1 cellular context compared by ENCODE assay signal in the genomic region with DNA sequence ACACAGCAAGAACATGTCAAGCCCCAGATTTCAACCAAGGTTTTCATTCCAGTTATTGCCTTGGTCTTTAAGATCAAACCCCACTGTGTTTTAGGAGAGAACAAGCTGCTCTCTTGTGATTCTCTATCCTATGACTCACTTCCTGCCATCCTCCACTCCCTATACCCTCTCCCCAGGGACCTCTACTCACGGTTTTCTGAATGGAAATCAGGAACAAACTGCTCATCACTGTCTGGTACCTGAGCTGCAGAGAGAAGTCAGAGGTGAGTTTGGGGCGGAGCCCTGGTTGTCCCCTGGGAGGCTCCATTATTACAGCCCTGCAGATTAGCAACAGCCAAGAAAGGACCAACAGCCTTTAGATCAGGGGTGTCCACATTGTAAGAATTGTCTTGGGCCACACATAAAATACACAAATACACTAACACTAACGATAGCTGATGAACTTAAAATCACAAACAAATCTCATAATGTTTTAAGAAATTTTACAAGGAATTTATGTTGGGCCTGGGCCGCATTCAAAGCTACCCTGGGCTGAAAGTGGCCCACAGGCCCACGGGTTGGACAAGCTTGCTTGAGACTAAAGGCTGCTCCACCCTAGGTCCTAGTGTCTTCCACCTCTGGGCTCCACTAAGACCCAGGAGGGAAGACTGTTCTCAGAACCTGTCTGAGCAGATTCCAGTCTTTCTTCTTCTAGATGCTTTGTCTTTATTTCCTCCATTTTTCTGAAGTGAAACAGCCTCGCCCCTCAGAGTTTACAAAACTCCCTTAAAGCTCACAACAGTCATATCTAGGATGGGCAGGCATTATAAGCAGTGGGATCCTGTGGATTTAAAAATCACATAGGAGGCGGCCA.
A peak's percentile ranks its signal among the peaks of the same experiment; 100 is the strongest.
TF ChIP-seq lines count a peak whose summit lies in the region.

No MANE protein-coding gene starts in this region.

TF ChIP-seq in HEK293, 187 proteins besides CTCF, POLR2A, EP300 and RAD21 (continued from another document and continues in another):
- TF ChIP-seq, protein P1, sequence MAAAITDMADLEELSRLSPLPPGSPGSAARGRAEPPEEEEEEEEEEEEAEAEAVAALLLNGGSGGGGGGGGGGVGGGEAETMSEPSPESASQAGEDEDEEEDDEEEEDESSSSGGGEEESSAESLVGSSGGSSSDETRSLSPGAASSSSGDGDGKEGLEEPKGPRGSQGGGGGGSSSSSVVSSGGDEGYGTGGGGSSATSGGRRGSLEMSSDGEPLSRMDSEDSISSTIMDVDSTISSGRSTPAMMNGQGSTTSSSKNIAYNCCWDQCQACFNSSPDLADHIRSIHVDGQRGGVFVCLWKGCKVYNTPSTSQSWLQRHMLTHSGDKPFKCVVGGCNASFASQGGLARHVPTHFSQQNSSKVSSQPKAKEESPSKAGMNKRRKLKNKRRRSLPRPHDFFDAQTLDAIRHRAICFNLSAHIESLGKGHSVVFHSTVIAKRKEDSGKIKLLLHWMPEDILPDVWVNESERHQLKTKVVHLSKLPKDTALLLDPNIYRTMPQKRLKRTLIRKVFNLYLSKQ (tag by site-specific recombination; IDR thresholded peaks at IDR 0.05; ENCODE audit: borderline replicate concordance), result no peak
- TF ChIP-seq SP7 (tag by site-specific recombination; IDR thresholded peaks at IDR 0.05) (peak; percentile 75), ZNF629 (tag by site-specific recombination; IDR thresholded peaks at IDR 0.05) (peak; percentile 45), ZNF248 (tag by site-specific recombination; IDR thresholded peaks at IDR 0.05) (no peak), ZNF169 (tag by site-specific recombination; IDR thresholded peaks at IDR 0.05) (no peak), ZNF366 (tag by site-specific recombination; conservative IDR thresholded peaks at IDR 0.05) (peak; percentile 66; the same call in 1 of the 2 replicates), ZNF473 (tag by site-specific recombination; IDR thresholded peaks at IDR 0.05) (no peak), ZFP41 (tag by site-specific recombination; IDR thresholded peaks at IDR 0.05; ENCODE audit: borderline replicate concordance) (no peak), ZEB2 (tag by site-specific recombination; IDR thresholded peaks at IDR 0.05) (peak; percentile 65), ZNF747 (tag by site-specific recombination; IDR thresholded peaks at IDR 0.05) (no peak), ZNF10 (tag by site-specific recombination; IDR thresholded peaks at IDR 0.05) (no peak), ZNF292 (tag by site-specific recombination; IDR thresholded peaks at IDR 0.05; ENCODE audit: borderline replicate concordance, low read depth) (no peak), TCF7L2 (IDR thresholded peaks at IDR 0.05; ENCODE audit: borderline replicate concordance, low read depth, low read length) (no peak), ZNF521 (tag by site-specific recombination; IDR thresholded peaks at IDR 0.05) (no peak), ZNF768 (tag by site-specific recombination; IDR thresholded peaks at IDR 0.05) (no peak), ZNF335 (tag by site-specific recombination; conservative IDR thresholded peaks at IDR 0.05) (peak; percentile 25; the same call in 1 of the 2 replicates), ZNF391 (tag by site-specific recombination; IDR thresholded peaks at IDR 0.05; ENCODE audit: borderline replicate concordance, low read depth) (no peak), ZSCAN16 (tag by site-specific recombination; IDR thresholded peaks at IDR 0.05) (no peak), GLIS1 (tag by site-specific recombination; IDR thresholded peaks at IDR 0.05) (0 out of 2 replicates have a peak, but pooled peaks have one; percentile 4), HOXA7 (CRISPR knock-in tag; IDR thresholded peaks at IDR 0.05; ENCODE audit: borderline replicate concordance) (no peak), ZNF585B (tag by site-specific recombination; IDR thresholded peaks at IDR 0.05) (no peak), FEZF1 (tag by site-specific recombination; IDR thresholded peaks at IDR 0.05) (peak; percentile 84), ZNF792 (tag by site-specific recombination; IDR thresholded peaks at IDR 0.05) (no peak), ZNF596 (tag by site-specific recombination; IDR thresholded peaks at IDR 0.05) (no peak), ZFP69B (tag by site-specific recombination; IDR thresholded peaks at IDR 0.05) (no peak), ZNF394 (tag by site-specific recombination; IDR thresholded peaks at IDR 0.05; ENCODE audit: borderline replicate concordance) (peak; percentile 70; the same call in 1 of the 2 replicates), ZNF211 (tag by site-specific recombination; IDR thresholded peaks at IDR 0.05; ENCODE audit: low read depth) (no peak), ZNF19 (tag by site-specific recombination; IDR thresholded peaks at IDR 0.05; ENCODE audit: low read depth) (no peak), PRDM1 (tag by site-specific recombination; IDR thresholded peaks at IDR 0.05) (no peak), ZNF623 (tag by site-specific recombination; IDR thresholded peaks at IDR 0.05) (no peak), ZNF175 (tag by site-specific recombination; IDR thresholded peaks at IDR 0.05) (no peak)
- TF ChIP-seq, protein P2, sequence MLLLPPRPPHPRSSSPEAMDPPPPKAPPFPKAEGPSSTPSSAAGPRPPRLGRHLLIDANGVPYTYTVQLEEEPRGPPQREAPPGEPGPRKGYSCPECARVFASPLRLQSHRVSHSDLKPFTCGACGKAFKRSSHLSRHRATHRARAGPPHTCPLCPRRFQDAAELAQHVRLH (tag by site-specific recombination; IDR thresholded peaks at IDR 0.05), result no peak
- TF ChIP-seq, protein P3, sequence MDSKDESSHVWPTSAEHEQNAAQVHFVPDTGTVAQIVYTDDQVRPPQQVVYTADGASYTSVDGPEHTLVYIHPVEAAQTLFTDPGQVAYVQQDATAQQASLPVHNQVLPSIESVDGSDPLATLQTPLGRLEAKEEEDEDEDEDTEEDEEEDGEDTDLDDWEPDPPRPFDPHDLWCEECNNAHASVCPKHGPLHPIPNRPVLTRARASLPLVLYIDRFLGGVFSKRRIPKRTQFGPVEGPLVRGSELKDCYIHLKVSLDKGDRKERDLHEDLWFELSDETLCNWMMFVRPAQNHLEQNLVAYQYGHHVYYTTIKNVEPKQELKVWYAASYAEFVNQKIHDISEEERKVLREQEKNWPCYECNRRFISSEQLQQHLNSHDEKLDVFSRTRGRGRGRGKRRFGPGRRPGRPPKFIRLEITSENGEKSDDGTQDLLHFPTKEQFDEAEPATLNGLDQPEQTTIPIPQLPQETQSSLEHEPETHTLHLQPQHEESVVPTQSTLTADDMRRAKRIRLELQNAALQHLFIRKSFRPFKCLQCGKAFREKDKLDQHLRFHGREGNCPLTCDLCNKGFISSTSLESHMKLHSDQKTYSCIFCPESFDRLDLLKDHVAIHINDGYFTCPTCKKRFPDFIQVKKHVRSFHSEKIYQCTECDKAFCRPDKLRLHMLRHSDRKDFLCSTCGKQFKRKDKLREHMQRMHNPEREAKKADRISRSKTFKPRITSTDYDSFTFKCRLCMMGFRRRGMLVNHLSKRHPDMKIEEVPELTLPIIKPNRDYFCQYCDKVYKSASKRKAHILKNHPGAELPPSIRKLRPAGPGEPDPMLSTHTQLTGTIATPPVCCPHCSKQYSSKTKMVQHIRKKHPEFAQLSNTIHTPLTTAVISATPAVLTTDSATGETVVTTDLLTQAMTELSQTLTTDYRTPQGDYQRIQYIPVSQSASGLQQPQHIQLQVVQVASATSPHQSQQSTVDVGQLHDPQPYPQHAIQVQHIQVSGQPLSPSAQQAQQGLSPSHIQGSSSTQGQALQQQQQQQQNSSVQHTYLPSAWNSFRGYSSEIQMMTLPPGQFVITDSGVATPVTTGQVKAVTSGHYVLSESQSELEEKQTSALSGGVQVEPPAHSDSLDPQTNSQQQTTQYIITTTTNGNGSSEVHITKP (tag by site-specific recombination; IDR thresholded peaks at IDR 0.05), result peak; percentile 98
- TF ChIP-seq, protein P4, sequence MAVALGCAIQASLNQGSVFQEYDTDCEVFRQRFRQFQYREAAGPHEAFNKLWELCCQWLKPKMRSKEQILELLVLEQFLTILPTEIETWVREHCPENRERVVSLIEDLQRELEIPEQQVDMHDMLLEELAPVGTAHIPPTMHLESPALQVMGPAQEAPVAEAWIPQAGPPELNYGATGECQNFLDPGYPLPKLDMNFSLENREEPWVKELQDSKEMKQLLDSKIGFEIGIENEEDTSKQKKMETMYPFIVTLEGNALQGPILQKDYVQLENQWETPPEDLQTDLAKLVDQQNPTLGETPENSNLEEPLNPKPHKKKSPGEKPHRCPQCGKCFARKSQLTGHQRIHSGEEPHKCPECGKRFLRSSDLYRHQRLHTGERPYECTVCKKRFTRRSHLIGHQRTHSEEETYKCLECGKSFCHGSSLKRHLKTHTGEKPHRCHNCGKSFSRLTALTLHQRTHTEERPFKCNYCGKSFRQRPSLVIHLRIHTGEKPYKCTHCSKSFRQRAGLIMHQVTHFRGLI (tag by site-specific recombination; IDR thresholded peaks at IDR 0.05), result no peak
- TF ChIP-seq, protein P5, sequence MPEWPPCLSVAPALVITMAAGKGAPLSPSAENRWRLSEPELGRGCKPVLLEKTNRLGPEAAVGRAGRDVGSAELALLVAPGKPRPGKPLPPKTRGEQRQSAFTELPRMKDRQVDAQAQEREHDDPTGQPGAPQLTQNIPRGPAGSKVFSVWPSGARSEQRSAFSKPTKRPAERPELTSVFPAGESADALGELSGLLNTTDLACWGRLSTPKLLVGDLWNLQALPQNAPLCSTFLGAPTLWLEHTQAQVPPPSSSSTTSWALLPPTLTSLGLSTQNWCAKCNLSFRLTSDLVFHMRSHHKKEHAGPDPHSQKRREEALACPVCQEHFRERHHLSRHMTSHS (tag by site-specific recombination; IDR thresholded peaks at IDR 0.05), result no peak
- TF ChIP-seq, protein P6, sequence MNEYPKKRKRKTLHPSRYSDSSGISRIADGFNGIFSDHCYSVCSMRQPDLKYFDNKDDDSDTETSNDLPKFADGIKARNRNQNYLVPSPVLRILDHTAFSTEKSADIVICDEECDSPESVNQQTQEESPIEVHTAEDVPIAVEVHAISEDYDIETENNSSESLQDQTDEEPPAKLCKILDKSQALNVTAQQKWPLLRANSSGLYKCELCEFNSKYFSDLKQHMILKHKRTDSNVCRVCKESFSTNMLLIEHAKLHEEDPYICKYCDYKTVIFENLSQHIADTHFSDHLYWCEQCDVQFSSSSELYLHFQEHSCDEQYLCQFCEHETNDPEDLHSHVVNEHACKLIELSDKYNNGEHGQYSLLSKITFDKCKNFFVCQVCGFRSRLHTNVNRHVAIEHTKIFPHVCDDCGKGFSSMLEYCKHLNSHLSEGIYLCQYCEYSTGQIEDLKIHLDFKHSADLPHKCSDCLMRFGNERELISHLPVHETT (tag by site-specific recombination; IDR thresholded peaks at IDR 0.05), result 0 out of 2 replicates have a peak, but pooled peaks have one; percentile 20
- TF ChIP-seq, protein P7, sequence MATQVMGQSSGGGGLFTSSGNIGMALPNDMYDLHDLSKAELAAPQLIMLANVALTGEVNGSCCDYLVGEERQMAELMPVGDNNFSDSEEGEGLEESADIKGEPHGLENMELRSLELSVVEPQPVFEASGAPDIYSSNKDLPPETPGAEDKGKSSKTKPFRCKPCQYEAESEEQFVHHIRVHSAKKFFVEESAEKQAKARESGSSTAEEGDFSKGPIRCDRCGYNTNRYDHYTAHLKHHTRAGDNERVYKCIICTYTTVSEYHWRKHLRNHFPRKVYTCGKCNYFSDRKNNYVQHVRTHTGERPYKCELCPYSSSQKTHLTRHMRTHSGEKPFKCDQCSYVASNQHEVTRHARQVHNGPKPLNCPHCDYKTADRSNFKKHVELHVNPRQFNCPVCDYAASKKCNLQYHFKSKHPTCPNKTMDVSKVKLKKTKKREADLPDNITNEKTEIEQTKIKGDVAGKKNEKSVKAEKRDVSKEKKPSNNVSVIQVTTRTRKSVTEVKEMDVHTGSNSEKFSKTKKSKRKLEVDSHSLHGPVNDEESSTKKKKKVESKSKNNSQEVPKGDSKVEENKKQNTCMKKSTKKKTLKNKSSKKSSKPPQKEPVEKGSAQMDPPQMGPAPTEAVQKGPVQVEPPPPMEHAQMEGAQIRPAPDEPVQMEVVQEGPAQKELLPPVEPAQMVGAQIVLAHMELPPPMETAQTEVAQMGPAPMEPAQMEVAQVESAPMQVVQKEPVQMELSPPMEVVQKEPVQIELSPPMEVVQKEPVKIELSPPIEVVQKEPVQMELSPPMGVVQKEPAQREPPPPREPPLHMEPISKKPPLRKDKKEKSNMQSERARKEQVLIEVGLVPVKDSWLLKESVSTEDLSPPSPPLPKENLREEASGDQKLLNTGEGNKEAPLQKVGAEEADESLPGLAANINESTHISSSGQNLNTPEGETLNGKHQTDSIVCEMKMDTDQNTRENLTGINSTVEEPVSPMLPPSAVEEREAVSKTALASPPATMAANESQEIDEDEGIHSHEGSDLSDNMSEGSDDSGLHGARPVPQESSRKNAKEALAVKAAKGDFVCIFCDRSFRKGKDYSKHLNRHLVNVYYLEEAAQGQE (tag by site-specific recombination; IDR thresholded peaks at IDR 0.05), result no peak
- TF ChIP-seq, protein P8, sequence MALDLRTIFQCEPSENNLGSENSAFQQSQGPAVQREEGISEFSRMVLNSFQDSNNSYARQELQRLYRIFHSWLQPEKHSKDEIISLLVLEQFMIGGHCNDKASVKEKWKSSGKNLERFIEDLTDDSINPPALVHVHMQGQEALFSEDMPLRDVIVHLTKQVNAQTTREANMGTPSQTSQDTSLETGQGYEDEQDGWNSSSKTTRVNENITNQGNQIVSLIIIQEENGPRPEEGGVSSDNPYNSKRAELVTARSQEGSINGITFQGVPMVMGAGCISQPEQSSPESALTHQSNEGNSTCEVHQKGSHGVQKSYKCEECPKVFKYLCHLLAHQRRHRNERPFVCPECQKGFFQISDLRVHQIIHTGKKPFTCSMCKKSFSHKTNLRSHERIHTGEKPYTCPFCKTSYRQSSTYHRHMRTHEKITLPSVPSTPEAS (tag by site-specific recombination; IDR thresholded peaks at IDR 0.05), result no peak
- TF ChIP-seq, protein P9, sequence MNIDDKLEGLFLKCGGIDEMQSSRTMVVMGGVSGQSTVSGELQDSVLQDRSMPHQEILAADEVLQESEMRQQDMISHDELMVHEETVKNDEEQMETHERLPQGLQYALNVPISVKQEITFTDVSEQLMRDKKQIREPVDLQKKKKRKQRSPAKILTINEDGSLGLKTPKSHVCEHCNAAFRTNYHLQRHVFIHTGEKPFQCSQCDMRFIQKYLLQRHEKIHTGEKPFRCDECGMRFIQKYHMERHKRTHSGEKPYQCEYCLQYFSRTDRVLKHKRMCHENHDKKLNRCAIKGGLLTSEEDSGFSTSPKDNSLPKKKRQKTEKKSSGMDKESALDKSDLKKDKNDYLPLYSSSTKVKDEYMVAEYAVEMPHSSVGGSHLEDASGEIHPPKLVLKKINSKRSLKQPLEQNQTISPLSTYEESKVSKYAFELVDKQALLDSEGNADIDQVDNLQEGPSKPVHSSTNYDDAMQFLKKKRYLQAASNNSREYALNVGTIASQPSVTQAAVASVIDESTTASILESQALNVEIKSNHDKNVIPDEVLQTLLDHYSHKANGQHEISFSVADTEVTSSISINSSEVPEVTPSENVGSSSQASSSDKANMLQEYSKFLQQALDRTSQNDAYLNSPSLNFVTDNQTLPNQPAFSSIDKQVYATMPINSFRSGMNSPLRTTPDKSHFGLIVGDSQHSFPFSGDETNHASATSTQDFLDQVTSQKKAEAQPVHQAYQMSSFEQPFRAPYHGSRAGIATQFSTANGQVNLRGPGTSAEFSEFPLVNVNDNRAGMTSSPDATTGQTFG (tag by site-specific recombination; IDR thresholded peaks at IDR 0.05; ENCODE audit: borderline replicate concordance), result no peak
- TF ChIP-seq, protein P10, sequence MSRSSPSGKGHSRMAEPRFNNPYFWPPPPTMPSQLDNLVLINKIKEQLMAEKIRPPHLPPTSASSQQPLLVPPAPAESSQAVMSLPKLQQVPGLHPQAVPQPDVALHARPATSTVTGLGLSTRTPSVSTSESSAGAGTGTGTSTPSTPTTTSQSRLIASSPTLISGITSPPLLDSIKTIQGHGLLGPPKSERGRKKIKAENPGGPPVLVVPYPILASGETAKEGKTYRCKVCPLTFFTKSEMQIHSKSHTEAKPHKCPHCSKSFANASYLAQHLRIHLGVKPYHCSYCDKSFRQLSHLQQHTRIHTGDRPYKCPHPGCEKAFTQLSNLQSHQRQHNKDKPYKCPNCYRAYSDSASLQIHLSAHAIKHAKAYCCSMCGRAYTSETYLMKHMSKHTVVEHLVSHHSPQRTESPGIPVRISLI (tag by site-specific recombination; IDR thresholded peaks at IDR 0.05), result no peak
